ENCODE assay signal across 8 cellular contexts in genomic region chr6:73388800-73389512, GRCh38. TPM values are rescaled to one million over a fixed set of nuclear protein-coding genes. Genes with fewer than 3 reads are reported as not detected.
DNase-seq lines count a peak whose midpoint lies in the region; ATAC-seq, FAIRE-seq and TF ChIP-seq lines count a peak whose summit lies in the region.

No MANE protein-coding gene starts in this region.

- peak overlapping the region; percentile 100 for H2AFZ ChIP-seq in endothelial cell of umbilical vein (ENCODE audit: low read depth, low read length)

- H3K4me3 ChIP-seq in endothelial cell of umbilical vein (replicated peaks in 1 of 3; ENCODE audit: insufficient read depth in 1 of 3, low read depth in 1 of 3, low read length in 3 of 3): peak overlapping the region; percentile 35 to 41 (median 37)
- peak overlapping the region; percentile 17 for H3K4me3 ChIP-seq in mucosa of descending colon

- H3K9ac ChIP-seq in endothelial cell of umbilical vein (replicated peaks; ENCODE audit: extremely low read depth, insufficient read depth, low read length): peak overlapping the region; percentile 8

- no peak for TF ChIP-seq POLR2A in endothelial cell of umbilical vein (IDR thresholded peaks at IDR 0.05; ENCODE audit: low read depth, low read length)

- ATAC-seq in GM18508 (IDR thresholded peaks at IDR 0.05; ENCODE audit: insufficient read depth, unreplicated experiment) (peak; percentile 59), HG02970 (IDR thresholded peaks at IDR 0.05; ENCODE audit: low FRiP score, unreplicated experiment) (peak; percentile 47), mucosa of descending colon (peak; percentile 90)

- H3K9me3 ChIP-seq in endothelial cell of umbilical vein (replicated peaks; ENCODE audit: control insufficient read depth, insufficient read depth, low read length) (no peaks in the 10 kb centered on the region), mucosa of descending colon (no peaks in the 10 kb centered on the region)

- H3K4me1 ChIP-seq in endothelial cell of umbilical vein (ENCODE audit: control insufficient read depth, extremely low read depth, insufficient read depth, low read length) (peaks cover 10% of the 10 kb centered on the region), mucosa of descending colon (ENCODE audit: low read depth) (peaks cover 2% of the 10 kb centered on the region)

- no peaks in the 10 kb centered on the region for H4K20me1 ChIP-seq in endothelial cell of umbilical vein (replicated peaks; ENCODE audit: control insufficient read depth, extremely low read depth, insufficient read depth, low read length)

- intact Hi-C loops in endothelial cell of umbilical vein (cut with micrococcal nuclease) (loop anchor here (5.0 kb wide), 1 partner anchor 102 kb away; no protein-coding TSS in a partner anchor), mucosa of descending colon (cut with DNase I, micrococcal nuclease) (no loop called here)

- no peaks in the 10 kb centered on the region for H3K27me3 ChIP-seq in endothelial cell of umbilical vein (ENCODE audit: control insufficient read depth in 2 of 2, insufficient read depth in 2 of 2, low read length in 2 of 2)

- peak overlapping the region; percentile 98 for H3K4me2 ChIP-seq in endothelial cell of umbilical vein (ENCODE audit: insufficient read depth, low read length)

- FAIRE-seq in endothelial cell of umbilical vein (lab: Jason Lieb, UNC): peak; percentile 82

- POLR2A ChIA-PET in endothelial cell of umbilical vein (lab: Charles Lee): no interaction called here

- BruUV-seq in endothelial cell of umbilical vein (replicated peaks; lab: Mats Ljungman, UMichigan): no TSS peak

- CTCF ChIA-PET in endothelial cell of umbilical vein (lab: Charles Lee): interaction anchor here (0.5 to 2.1 kb wide), 23 partner anchors 8 to 772 kb away, joined by 3 to 26 read pairs (median 3); partner anchors contain the start of genes CGAS, MTO1 and OOEP

- no peak overlapping the region for H3K27ac ChIP-seq in endothelial cell of umbilical vein (ENCODE audit: insufficient read depth, low read depth, low read length)

- DNase-seq in AG08396 (ENCODE audit: low spot score) (peak; percentile 75), NCI-H524 (lab: John Stamatoyannopoulos, UW) (peak; percentile 67 to 83), endothelial cell of umbilical vein (ENCODE audit: low read depth, low spot score) (peak; percentile 64), mucosa of descending colon (peak; percentile 54 to 77 (median 59))
- peak; percentile 75 for DNase-seq in activated CD8-positive, alpha-beta memory T cell treated with anti-CD3 and anti-CD28 coated beads for 24 hours
- DNase-seq in stimulated activated CD8-positive, alpha-beta memory T cell treated with anti-CD3 and anti-CD28 coated beads, Interleukin-4, amount 100 ng/mL, for 24 hours (ENCODE audit: low read depth): peak; percentile 45

- dilution Hi-C loops in endothelial cell of umbilical vein (cut with MboI; ENCODE audit: extremely low pct_ligation_motif_present, low sequenced_read_pairs): no loop called here

- no peaks in the 10 kb centered on the region for H3K9me1 ChIP-seq in endothelial cell of umbilical vein (replicated peaks; ENCODE audit: control insufficient read depth, extremely low read depth, insufficient read depth, low read length)

- no peaks in the 10 kb centered on the region for H3K79me2 ChIP-seq in endothelial cell of umbilical vein (ENCODE audit: control insufficient read depth, insufficient read depth, low read length)

- TF ChIP-seq CTCF in endothelial cell of umbilical vein (IDR thresholded peaks at IDR 0.05; ENCODE audit: extremely low read depth in 1 of 2, insufficient read depth in 1 of 2, low read depth in 1 of 2, low read length in 2 of 2) (peak; percentile 60 to 69), mucosa of descending colon (IDR thresholded peaks at IDR 0.05) (peak; percentile 8)

- H3K36me3 ChIP-seq in endothelial cell of umbilical vein (ENCODE audit: control insufficient read depth in 2 of 2, extremely low read depth in 1 of 2, insufficient read depth in 2 of 2, low read length in 2 of 2) (no peaks in the 10 kb centered on the region), mucosa of descending colon (ENCODE audit: low read depth) (no peaks in the 10 kb centered on the region)

TF ChIP-seq in endothelial cell of umbilical vein, 7 proteins besides CTCF, POLR2A, EP300 and RAD21:
- TF ChIP-seq MAX (IDR thresholded peaks at IDR 0.05; ENCODE audit: insufficient read depth, insufficient read length): no peak
- no peak for TF ChIP-seq POLR2AphosphoS5 (IDR thresholded peaks at IDR 0.05; ENCODE audit: insufficient read depth, low read depth, low read length)
- TF ChIP-seq EZH2 (IDR thresholded peaks at IDR 0.05; ENCODE audit: borderline replicate concordance, low read depth, low read length, severe bottlenecking): no peak
- no peak for TF ChIP-seq MYC (IDR thresholded peaks at IDR 0.05; ENCODE audit: low read depth, low read length)
- TF ChIP-seq JUN (IDR thresholded peaks at IDR 0.05; ENCODE audit: borderline replicate concordance, insufficient read depth, insufficient read length, low read depth): no peak
- TF ChIP-seq FOS (IDR thresholded peaks at IDR 0.05; ENCODE audit: borderline replicate concordance, insufficient read depth, low read length): no peak
- no peak for TF ChIP-seq GATA2 (IDR thresholded peaks at IDR 0.05; ENCODE audit: insufficient read depth, insufficient read length, low read depth, low read length)

RNA-seq across cellular contexts. Expression of gene DDX43, which starts 5.7 kb away (rescaled TPM):
- total RNA-seq in endothelial cell of umbilical vein: 0.92 and 0.95 TPM in 2 replicates
- polyA plus RNA-seq in endothelial cell of umbilical vein: 1.2 TPM in 2 replicates
- 0.83 and 1.0 TPM in 2 replicates for polyA plus RNA-seq in endothelial cell of umbilical vein (2011; cell fraction: cytosol; rRNA removed)
- 3.0 and 3.2 TPM in 2 replicates for polyA plus RNA-seq in endothelial cell of umbilical vein (2011; cell fraction: nucleus; rRNA removed)
- 1.5 and 1.9 TPM in 2 replicates for polyA plus RNA-seq in endothelial cell of umbilical vein (2012)
- 1.5 and 2.6 TPM in 2 replicates for polyA minus RNA-seq in endothelial cell of umbilical vein
- not detected for polyA minus RNA-seq in endothelial cell of umbilical vein (2011; cell fraction: cytosol; rRNA and poly(A)+ RNA removed)
- polyA minus RNA-seq in endothelial cell of umbilical vein (2011; cell fraction: nucleus; rRNA and poly(A)+ RNA removed): 1.9 and 2.5 TPM in 2 replicates
- 1 to 10 TPM in 2 of 3 donors, under 1 TPM in 1; 0.39 to 2.3 (median 1.6) TPM for total RNA-seq in mucosa of descending colon

RNA-seq across cellular contexts. Expression of gene OOEP, which starts 19.3 kb away (rescaled TPM):
- not detected in 2 replicates for total RNA-seq in endothelial cell of umbilical vein
- polyA plus RNA-seq in endothelial cell of umbilical vein: 0.19 and 0.21 TPM in 2 replicates
- 0.07 and 0.14 TPM in 2 replicates for polyA plus RNA-seq in endothelial cell of umbilical vein (2011; cell fraction: cytosol; rRNA removed)
- polyA plus RNA-seq in endothelial cell of umbilical vein (2011; cell fraction: nucleus; rRNA removed): not detected in 2 replicates
- polyA plus RNA-seq in endothelial cell of umbilical vein (2012): not detected in 2 replicates
- polyA minus RNA-seq in endothelial cell of umbilical vein: not detected in 2 replicates
- not detected for polyA minus RNA-seq in endothelial cell of umbilical vein (2011; cell fraction: cytosol; rRNA and poly(A)+ RNA removed)
- 0.48 TPM in 1 of 2 replicates, not detected in the other for polyA minus RNA-seq in endothelial cell of umbilical vein (2011; cell fraction: nucleus; rRNA and poly(A)+ RNA removed)
- total RNA-seq in mucosa of descending colon: under 1 TPM in 1 of 3 donors, not detected in 2; 0.41 TPM

RNA-seq across cellular contexts. Expression of gene KHDC3L, which starts 26.5 kb away (rescaled TPM):
- total RNA-seq in endothelial cell of umbilical vein (not detected in 2 replicates), mucosa of descending colon (not detected)
- not detected in 2 replicates for polyA plus RNA-seq in endothelial cell of umbilical vein
- not detected in 2 replicates for polyA plus RNA-seq in endothelial cell of umbilical vein (2011; cell fraction: cytosol; rRNA removed)
- polyA plus RNA-seq in endothelial cell of umbilical vein (2011; cell fraction: nucleus; rRNA removed): not detected in 2 replicates
- not detected in 2 replicates for polyA plus RNA-seq in endothelial cell of umbilical vein (2012)
- polyA minus RNA-seq in endothelial cell of umbilical vein: not detected in 2 replicates
- not detected for polyA minus RNA-seq in endothelial cell of umbilical vein (2011; cell fraction: cytosol; rRNA and poly(A)+ RNA removed)
- not detected in 2 replicates for polyA minus RNA-seq in endothelial cell of umbilical vein (2011; cell fraction: nucleus; rRNA and poly(A)+ RNA removed)

RNA-seq across cellular contexts. Expression of gene DPPA5, which starts 34.9 kb away (rescaled TPM):
- total RNA-seq in endothelial cell of umbilical vein: not detected in 2 replicates
- not detected in 2 replicates for polyA plus RNA-seq in endothelial cell of umbilical vein
- polyA plus RNA-seq in endothelial cell of umbilical vein (2011; cell fraction: cytosol; rRNA removed): not detected in 2 replicates
- polyA plus RNA-seq in endothelial cell of umbilical vein (2011; cell fraction: nucleus; rRNA removed): not detected in 2 replicates
- polyA plus RNA-seq in endothelial cell of umbilical vein (2012): not detected in 2 replicates
- polyA minus RNA-seq in endothelial cell of umbilical vein: not detected in 2 replicates
- polyA minus RNA-seq in endothelial cell of umbilical vein (2011; cell fraction: cytosol; rRNA and poly(A)+ RNA removed): not detected
- polyA minus RNA-seq in endothelial cell of umbilical vein (2011; cell fraction: nucleus; rRNA and poly(A)+ RNA removed): not detected in 2 replicates
- not detected for total RNA-seq in mucosa of descending colon
